Comparison of ENCODE assay signal across 9 cellular contexts in genomic region chr7:139602143-139602722, GRCh38.
A peak's percentile ranks its signal among the peaks of the same experiment; 100 is the strongest.
DNase-seq lines count a peak whose midpoint lies in the region; ATAC-seq and TF ChIP-seq lines count a peak whose summit lies in the region.
"Had no signal": no experiment of that assay in that cellular context is flagged by ENCODE, and none has a peak within 500 bp of the region (broad histone marks: within the 10 kb centered on the region; RNA-seq: fewer than 3 reads in every experiment).

No MANE protein-coding gene starts in this region.

- no peak overlapping the region for H3K27ac Mint-ChIP-seq in stimulated activated naive CD8-positive, alpha-beta T cell treated with anti-CD3 and anti-CD28 coated beads, Interleukin-15, amount 100 ng/mL, for 72 hours
- no peak overlapping the region for H3K27ac Mint-ChIP-seq in activated naive CD8-positive, alpha-beta T cell treated with anti-CD3 and anti-CD28 coated beads, Interleukin-2, amount 50 U/mL, for 24 hours
- H3K27ac Mint-ChIP-seq: activated naive CD4-positive, alpha-beta T cell treated with anti-CD3 and anti-CD28 coated beads, Interleukin-2, amount 50 U/mL, for 24 hours had no signal

- DNase-seq in stimulated activated naive CD8-positive, alpha-beta T cell treated with anti-CD3 and anti-CD28 coated beads, Interleukin-15, amount 100 ng/mL, for 72 hours = no peak
- no peak for DNase-seq in stimulated activated naive CD8-positive, alpha-beta T cell treated with anti-CD3 and anti-CD28 coated beads, Interleukin-15, Interleukin-2, amounts not matched to agents 100 U/mL and 50 U/mL, for 24 hours
- peak; percentile 82 for DNase-seq in NCI-H2107 treated with DMSO at 0.1 percent for 48 hours (lab: John Stamatoyannopoulos, UW; ENCODE audit: unreplicated experiment)
- DNase-seq in activated naive CD8-positive, alpha-beta T cell treated with anti-CD3 and anti-CD28 coated beads, Interleukin-2, amount 50 U/mL, for 24 hours = no peak
- DNase-seq in iPS-NIHi11 (ENCODE audit: low spot score) = peak; percentile 56
- DNase-seq in thoracic aorta (ENCODE audit: low spot score) = no peak
- DNase-seq in COR-L47 (lab: John Stamatoyannopoulos, UW) = no peak
- DNase-seq in HK-2 (ENCODE audit: unreplicated experiment) = no peak

- H3K4me3 ChIP-seq in thoracic aorta = no peak overlapping the region

- peaks cover 0 to 12% of the 10 kb centered on the region in 2 donors for H3K4me1 ChIP-seq in thoracic aorta (ENCODE audit: control insufficient read depth in 1 of 2, low read depth in 2 of 2)

- ATAC-seq in stimulated activated naive CD8-positive, alpha-beta T cell treated with anti-CD3 and anti-CD28 coated beads, Interleukin-15, amount 100 ng/mL, for 72 hours = peak; percentile 69
- ATAC-seq in stimulated activated naive CD8-positive, alpha-beta T cell treated with anti-CD3 and anti-CD28 coated beads, Interleukin-15, Interleukin-2, amounts not matched to agents 100 U/mL and 50 U/mL, for 24 hours = no peak
- peak; percentile 73 for ATAC-seq in activated naive CD8-positive, alpha-beta T cell treated with anti-CD3 and anti-CD28 coated beads, Interleukin-2, amount 50 U/mL, for 24 hours
- ATAC-seq in thoracic aorta (ENCODE audit: insufficient number of reproducible peaks, low FRiP score, low read depth) = no peak

- H3K27me3 ChIP-seq in thoracic aorta (replicated peaks; ENCODE audit: insufficient read depth) = no peaks in the 10 kb centered on the region

- H3K36me3 Mint-ChIP-seq in activated naive CD8-positive, alpha-beta T cell treated with anti-CD3 and anti-CD28 coated beads, Interleukin-2, amount 50 U/mL, for 24 hours (ENCODE audit: low read depth) = peaks cover 13% of the 10 kb centered on the region

- H3K4me1 Mint-ChIP-seq in stimulated activated naive CD8-positive, alpha-beta T cell treated with anti-CD3 and anti-CD28 coated beads, Interleukin-15, amount 100 ng/mL, for 72 hours = no peaks in the 10 kb centered on the region
- no peaks in the 10 kb centered on the region for H3K4me1 Mint-ChIP-seq in activated naive CD8-positive, alpha-beta T cell treated with anti-CD3 and anti-CD28 coated beads, Interleukin-2, amount 50 U/mL, for 24 hours
- H3K4me1 Mint-ChIP-seq: activated naive CD4-positive, alpha-beta T cell treated with anti-CD3 and anti-CD28 coated beads, Interleukin-2, amount 50 U/mL, for 24 hours had no signal

- H3K27me3 Mint-ChIP-seq in stimulated activated naive CD8-positive, alpha-beta T cell treated with anti-CD3 and anti-CD28 coated beads, Interleukin-15, amount 100 ng/mL, for 72 hours = no peaks in the 10 kb centered on the region
- no peaks in the 10 kb centered on the region for H3K27me3 Mint-ChIP-seq in activated naive CD8-positive, alpha-beta T cell treated with anti-CD3 and anti-CD28 coated beads, Interleukin-2, amount 50 U/mL, for 24 hours
- H3K27me3 Mint-ChIP-seq: activated naive CD4-positive, alpha-beta T cell treated with anti-CD3 and anti-CD28 coated beads, Interleukin-2, amount 50 U/mL, for 24 hours had no signal

- no peaks in the 10 kb centered on the region for H3K9me3 ChIP-seq in thoracic aorta

- no peak overlapping the region for H3K27ac ChIP-seq in thoracic aorta

- peaks cover 40% of the 10 kb centered on the region for H3K36me3 ChIP-seq in thoracic aorta

- peak; percentile 32 for TF ChIP-seq CTCF in thoracic aorta (IDR thresholded peaks at IDR 0.05)

- H3K4me3 Mint-ChIP-seq in stimulated activated naive CD8-positive, alpha-beta T cell treated with anti-CD3 and anti-CD28 coated beads, Interleukin-15, amount 100 ng/mL, for 72 hours = no peak overlapping the region
- H3K4me3 Mint-ChIP-seq in activated naive CD8-positive, alpha-beta T cell treated with anti-CD3 and anti-CD28 coated beads, Interleukin-2, amount 50 U/mL, for 24 hours = no peak overlapping the region
- H3K4me3 Mint-ChIP-seq: activated naive CD4-positive, alpha-beta T cell treated with anti-CD3 and anti-CD28 coated beads, Interleukin-2, amount 50 U/mL, for 24 hours had no signal

- no peaks in the 10 kb centered on the region for H3K9me3 Mint-ChIP-seq in stimulated activated naive CD8-positive, alpha-beta T cell treated with anti-CD3 and anti-CD28 coated beads, Interleukin-15, amount 100 ng/mL, for 72 hours
- H3K9me3 Mint-ChIP-seq in activated naive CD8-positive, alpha-beta T cell treated with anti-CD3 and anti-CD28 coated beads, Interleukin-2, amount 50 U/mL, for 24 hours = no peaks in the 10 kb centered on the region
- H3K9me3 Mint-ChIP-seq: activated naive CD4-positive, alpha-beta T cell treated with anti-CD3 and anti-CD28 coated beads, Interleukin-2, amount 50 U/mL, for 24 hours had no signal

Comparison
In these comparisons a context has a peak if more than half of its experiments do, and no peak if none do; other contexts are left out.
1. ATAC-seq: peak in stimulated activated naive CD8-positive, alpha-beta T cell treated with anti-CD3 and anti-CD28 coated beads, Interleukin-15, amount 100 ng/mL, for 72 hours (single experiment) and activated naive CD8-positive, alpha-beta T cell treated with anti-CD3 and anti-CD28 coated beads, Interleukin-2, amount 50 U/mL, for 24 hours (single experiment); none in stimulated activated naive CD8-positive, alpha-beta T cell treated with anti-CD3 and anti-CD28 coated beads, Interleukin-15, Interleukin-2, amounts not matched to agents 100 U/mL and 50 U/mL, for 24 hours (single experiment) and thoracic aorta (single experiment).
2. DNase-seq: peak in NCI-H2107 treated with DMSO at 0.1 percent for 48 hours (single experiment) and iPS-NIHi11 (single experiment); none in stimulated activated naive CD8-positive, alpha-beta T cell treated with anti-CD3 and anti-CD28 coated beads, Interleukin-15, amount 100 ng/mL, for 72 hours (0 of 2), stimulated activated naive CD8-positive, alpha-beta T cell treated with anti-CD3 and anti-CD28 coated beads, Interleukin-15, Interleukin-2, amounts not matched to agents 100 U/mL and 50 U/mL, for 24 hours (single experiment), activated naive CD8-positive, alpha-beta T cell treated with anti-CD3 and anti-CD28 coated beads, Interleukin-2, amount 50 U/mL, for 24 hours (single experiment), thoracic aorta (single experiment), COR-L47 (single experiment) and HK-2 (single experiment).